In the genomic region with DNA sequence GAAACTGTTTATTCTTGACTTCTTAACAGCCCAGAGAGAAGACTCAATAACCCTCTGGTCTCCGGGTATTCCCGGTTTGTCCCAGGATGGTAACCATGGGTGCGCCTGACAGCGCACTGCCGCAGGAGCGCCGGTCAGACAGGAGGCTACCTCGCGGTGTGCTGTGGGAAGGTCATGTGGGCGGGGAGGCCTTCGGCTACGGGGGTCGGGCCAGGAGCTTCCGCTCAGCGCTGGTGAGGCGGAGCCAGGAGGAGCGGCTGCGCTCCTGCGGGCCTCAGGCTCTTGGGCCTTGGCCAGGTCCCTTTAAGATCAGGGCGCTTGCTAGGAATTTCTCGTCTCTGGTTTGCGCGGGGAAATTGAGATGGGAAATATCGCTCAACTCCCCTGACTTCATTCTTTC, we compare ENCODE assay signal across 1 cellular context.
TF ChIP-seq lines count a peak whose summit lies in the region.

No MANE protein-coding gene starts in this region.

TF ChIP-seq in SK-N-SH, 30 proteins besides CTCF, POLR2A, EP300 and RAD21 (continued from another document):
- TF ChIP-seq, protein P1, sequence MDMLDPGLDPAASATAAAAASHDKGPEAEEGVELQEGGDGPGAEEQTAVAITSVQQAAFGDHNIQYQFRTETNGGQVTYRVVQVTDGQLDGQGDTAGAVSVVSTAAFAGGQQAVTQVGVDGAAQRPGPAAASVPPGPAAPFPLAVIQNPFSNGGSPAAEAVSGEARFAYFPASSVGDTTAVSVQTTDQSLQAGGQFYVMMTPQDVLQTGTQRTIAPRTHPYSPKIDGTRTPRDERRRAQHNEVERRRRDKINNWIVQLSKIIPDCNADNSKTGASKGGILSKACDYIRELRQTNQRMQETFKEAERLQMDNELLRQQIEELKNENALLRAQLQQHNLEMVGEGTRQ (IDR thresholded peaks at IDR 0.05; ENCODE audit: borderline replicate concordance, low read depth, low read length): no peak
- no peak for TF ChIP-seq SIN3A (IDR thresholded peaks at IDR 0.05; ENCODE audit: borderline replicate concordance, low read depth, low read length)
- TF ChIP-seq, protein P2, sequence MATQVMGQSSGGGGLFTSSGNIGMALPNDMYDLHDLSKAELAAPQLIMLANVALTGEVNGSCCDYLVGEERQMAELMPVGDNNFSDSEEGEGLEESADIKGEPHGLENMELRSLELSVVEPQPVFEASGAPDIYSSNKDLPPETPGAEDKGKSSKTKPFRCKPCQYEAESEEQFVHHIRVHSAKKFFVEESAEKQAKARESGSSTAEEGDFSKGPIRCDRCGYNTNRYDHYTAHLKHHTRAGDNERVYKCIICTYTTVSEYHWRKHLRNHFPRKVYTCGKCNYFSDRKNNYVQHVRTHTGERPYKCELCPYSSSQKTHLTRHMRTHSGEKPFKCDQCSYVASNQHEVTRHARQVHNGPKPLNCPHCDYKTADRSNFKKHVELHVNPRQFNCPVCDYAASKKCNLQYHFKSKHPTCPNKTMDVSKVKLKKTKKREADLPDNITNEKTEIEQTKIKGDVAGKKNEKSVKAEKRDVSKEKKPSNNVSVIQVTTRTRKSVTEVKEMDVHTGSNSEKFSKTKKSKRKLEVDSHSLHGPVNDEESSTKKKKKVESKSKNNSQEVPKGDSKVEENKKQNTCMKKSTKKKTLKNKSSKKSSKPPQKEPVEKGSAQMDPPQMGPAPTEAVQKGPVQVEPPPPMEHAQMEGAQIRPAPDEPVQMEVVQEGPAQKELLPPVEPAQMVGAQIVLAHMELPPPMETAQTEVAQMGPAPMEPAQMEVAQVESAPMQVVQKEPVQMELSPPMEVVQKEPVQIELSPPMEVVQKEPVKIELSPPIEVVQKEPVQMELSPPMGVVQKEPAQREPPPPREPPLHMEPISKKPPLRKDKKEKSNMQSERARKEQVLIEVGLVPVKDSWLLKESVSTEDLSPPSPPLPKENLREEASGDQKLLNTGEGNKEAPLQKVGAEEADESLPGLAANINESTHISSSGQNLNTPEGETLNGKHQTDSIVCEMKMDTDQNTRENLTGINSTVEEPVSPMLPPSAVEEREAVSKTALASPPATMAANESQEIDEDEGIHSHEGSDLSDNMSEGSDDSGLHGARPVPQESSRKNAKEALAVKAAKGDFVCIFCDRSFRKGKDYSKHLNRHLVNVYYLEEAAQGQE (IDR thresholded peaks at IDR 0.05; ENCODE audit: low read depth, low read length): no peak
TF ChIP-seq in SK-N-SH: peak in this region for 0.
